In the genomic region with DNA sequence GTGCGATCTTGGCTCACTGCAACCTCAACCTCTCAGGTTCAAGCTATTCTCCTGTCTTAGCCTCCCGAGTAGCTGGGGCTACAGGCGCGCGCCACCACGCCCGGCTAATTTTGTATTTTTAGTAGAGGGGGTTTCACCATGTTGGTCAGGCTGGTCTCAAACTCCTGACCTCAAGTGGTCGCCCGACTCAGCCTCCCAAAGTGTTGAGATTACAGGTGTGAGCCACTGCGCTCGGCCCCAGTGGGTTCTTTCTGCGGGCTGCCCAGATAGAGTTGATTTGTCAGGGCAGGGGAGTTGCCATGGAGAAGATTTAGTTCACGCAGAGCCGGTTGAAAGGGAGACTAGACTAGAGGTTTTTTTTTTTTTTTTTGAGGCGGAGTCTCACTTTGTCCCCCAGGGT, we compare ENCODE assay signal across 14 cellular contexts. TPM values are rescaled to one million over a fixed set of nuclear protein-coding genes. Genes with fewer than 3 reads are reported as not detected.
A peak's percentile ranks its signal among the peaks of the same experiment; 100 is the strongest.
DNase-seq lines count a peak whose midpoint lies in the region; ATAC-seq, FAIRE-seq and TF ChIP-seq lines count a peak whose summit lies in the region.
"Had no signal": no experiment of that assay in that cellular context is flagged by ENCODE, and none has a peak within 500 bp of the region (broad histone marks: within the 10 kb centered on the region; RNA-seq: fewer than 3 reads in every experiment).

No MANE protein-coding gene starts in this region.

- no peaks in the 10 kb centered on the region for H3K27me3 Mint-ChIP-seq in activated naive CD4-positive, alpha-beta T cell treated with anti-CD3 and anti-CD28 coated beads, Interleukin-2, amount 50 U/mL, for 24 hours

- CTCF ChIA-PET in RWPE1 (lab: Yijun Ruan, JAX), result no interaction called here

- H3K4me3 ChIP-seq in fibroblast of mammary gland (ENCODE audit: control insufficient read depth, low read depth, low read length), result peak overlapping the region; percentile 79

- POLR2A ChIA-PET in RWPE1 (lab: Yijun Ruan, JAX; ENCODE audit: low non-redundant PET), result no interaction called here

- H3K27ac Mint-ChIP-seq in activated naive CD4-positive, alpha-beta T cell treated with anti-CD3 and anti-CD28 coated beads, Interleukin-2, amount 50 U/mL, for 24 hours, result no peak overlapping the region
- peak overlapping the region; percentile 69 for H3K27ac Mint-ChIP-seq in stimulated activated effector memory CD8-positive, alpha-beta T cell treated with anti-CD3 and anti-CD28 coated beads, Interleukin-12 subunit alpha, Interleukin-12 subunit beta, amount 100 ng/mL, for 72 hours

- no peaks in the 10 kb centered on the region for H3K9me3 Mint-ChIP-seq in activated naive CD4-positive, alpha-beta T cell treated with anti-CD3 and anti-CD28 coated beads, Interleukin-2, amount 50 U/mL, for 24 hours
- H3K9me3 Mint-ChIP-seq in stimulated activated effector memory CD8-positive, alpha-beta T cell treated with anti-CD3 and anti-CD28 coated beads, Interleukin-12 subunit alpha, Interleukin-12 subunit beta, amount 100 ng/mL, for 72 hours, result no peaks in the 10 kb centered on the region

- H3K4me1 Mint-ChIP-seq in activated naive CD4-positive, alpha-beta T cell treated with anti-CD3 and anti-CD28 coated beads, Interleukin-2, amount 50 U/mL, for 24 hours, result peaks cover 31% of the 10 kb centered on the region
- peaks cover 30% of the 10 kb centered on the region for H3K4me1 Mint-ChIP-seq in stimulated activated effector memory CD8-positive, alpha-beta T cell treated with anti-CD3 and anti-CD28 coated beads, Interleukin-12 subunit alpha, Interleukin-12 subunit beta, amount 100 ng/mL, for 72 hours

- TF ChIP-seq CTCF in RWPE1 (conservative IDR thresholded peaks at IDR 0.05; ENCODE audit: low read depth), result no peak
- TF ChIP-seq CTCF in fibroblast of mammary gland (conservative IDR thresholded peaks at IDR 0.05; ENCODE audit: control insufficient read depth, insufficient read depth, low read depth, low read length), result no peak

- no peak for ATAC-seq in stimulated activated effector memory CD8-positive, alpha-beta T cell treated with anti-CD3 and anti-CD28 coated beads, Interleukin-12 subunit alpha, Interleukin-12 subunit beta, amount 100 ng/mL, for 72 hours
- ATAC-seq in GM21360 (IDR thresholded peaks at IDR 0.05; ENCODE audit: unreplicated experiment), result no peak
- ATAC-seq in HG02870 (IDR thresholded peaks at IDR 0.05; ENCODE audit: unreplicated experiment), result no peak
- ATAC-seq: left lobe of liver had no signal

- H3K36me3 Mint-ChIP-seq in activated naive CD4-positive, alpha-beta T cell treated with anti-CD3 and anti-CD28 coated beads, Interleukin-2, amount 50 U/mL, for 24 hours, result no peaks in the 10 kb centered on the region
- H3K36me3 Mint-ChIP-seq in stimulated activated effector memory CD8-positive, alpha-beta T cell treated with anti-CD3 and anti-CD28 coated beads, Interleukin-12 subunit alpha, Interleukin-12 subunit beta, amount 100 ng/mL, for 72 hours, result peaks cover 32% of the 10 kb centered on the region

- H3K4me3 Mint-ChIP-seq in activated naive CD4-positive, alpha-beta T cell treated with anti-CD3 and anti-CD28 coated beads, Interleukin-2, amount 50 U/mL, for 24 hours, result peak overlapping the region; percentile 88
- peak overlapping the region; percentile 82 for H3K4me3 Mint-ChIP-seq in stimulated activated effector memory CD8-positive, alpha-beta T cell treated with anti-CD3 and anti-CD28 coated beads, Interleukin-12 subunit alpha, Interleukin-12 subunit beta, amount 100 ng/mL, for 72 hours

- peak overlapping the region; percentile 93; the same call in 1 of the 2 replicates for H3K27ac ChIP-seq in RWPE1
- H3K27ac ChIP-seq: brain microvascular endothelial cell, prostate gland had no signal

- no peak for DNase-seq in activated naive CD4-positive, alpha-beta T cell (lab: John Stamatoyannopoulos, UW)
- DNase-seq in RWPE1 (ENCODE audit: low spot score), result no peak
- no peak for DNase-seq in fibroblast of mammary gland (ENCODE audit: low read depth)
- no peak for DNase-seq in stimulated activated effector memory CD8-positive, alpha-beta T cell treated with anti-CD3 and anti-CD28 coated beads, Interleukin-12 subunit alpha, Interleukin-12 subunit beta, amount 100 ng/mL, for 72 hours (ENCODE audit: low spot score in 2 of 2)
- no peak for DNase-seq in frontal cortex (ENCODE audit: low spot score in 2 of 2)
- DNase-seq: activated CD4-positive, alpha-beta T cell treated with anti-CD3 and anti-CD28 coated beads for 4 hours; BE2C; brain microvascular endothelial cell; RPMI8226 had no signal

- FAIRE-seq in frontal cortex (lab: Jason Lieb, UNC), result no peak

RNA-seq across cellular contexts. Expression of gene TBCD, which starts 1.7 kb away (rescaled TPM):
- 73.8 TPM for total RNA-seq in frontal cortex

RNA-seq across cellular contexts. Expression of gene FN3K, which starts 18.1 kb away (rescaled TPM):
- 9.8 TPM for total RNA-seq in frontal cortex

RNA-seq across cellular contexts. Expression of gene FN3KRP, which starts 37.0 kb away (rescaled TPM):
- 24.1 TPM for total RNA-seq in frontal cortex

RNA-seq across cellular contexts. Expression of gene RAB40B, which starts 55.0 kb away (rescaled TPM):
- total RNA-seq in frontal cortex, result 18.3 TPM
